ENCODE assay signal across 8 cellular contexts in the genomic region with DNA sequence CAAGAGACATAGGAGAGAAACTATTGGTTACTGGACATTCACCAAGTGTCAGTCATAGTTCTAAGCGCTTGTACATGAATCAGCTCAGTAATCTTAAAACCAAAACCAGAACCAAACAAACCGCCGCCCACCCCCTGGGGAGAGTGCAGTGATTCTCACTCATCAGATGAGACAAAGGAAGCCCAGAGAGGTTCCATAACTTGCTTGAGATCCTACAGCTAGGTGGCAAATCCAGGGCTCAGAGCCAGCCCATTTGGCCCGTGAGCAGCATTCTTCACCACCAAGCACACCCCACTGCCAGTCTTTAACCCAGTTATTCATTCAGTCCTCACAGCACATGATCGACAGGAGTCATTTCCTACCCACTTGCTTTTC. TPM values are rescaled to one million over a fixed set of nuclear protein-coding genes. Genes with fewer than 3 reads are reported as not detected.
DNase-seq lines count a peak whose midpoint lies in the region; ATAC-seq and TF ChIP-seq lines count a peak whose summit lies in the region.

No MANE protein-coding gene starts in this region.

- H3K4me2 ChIP-seq in SU-DHL-6 (ENCODE audit: low read depth, low read length, poor library complexity, severe bottlenecking) = peak overlapping the region; percentile 83

- H3K4me3 ChIP-seq in SU-DHL-6 (ENCODE audit: insufficient read depth, low read length, poor library complexity, severe bottlenecking) (peak overlapping the region; percentile 71), astrocyte of the cerebellum (ENCODE audit: low read depth, low read length) (peak overlapping the region; percentile 35)

- no peaks in the 10 kb centered on the region for H3K36me3 Mint-ChIP-seq in CD14-positive monocyte

- H2AFZ ChIP-seq in SU-DHL-6 (ENCODE audit: low read depth, low read length, severe bottlenecking) = peak overlapping the region; percentile 21

- H4K20me1 ChIP-seq in SU-DHL-6 (ENCODE audit: low read depth, low read length) = no peaks in the 10 kb centered on the region

- in situ Hi-C loops in astrocyte of the cerebellum (cut with HindIII; ENCODE audit: low sequenced_read_pairs) = no loop called here

- no peak for TF ChIP-seq CTCF in CD14-positive monocyte (IDR thresholded peaks at IDR 0.05)
- no peak for TF ChIP-seq CTCF in SU-DHL-6 (IDR thresholded peaks at IDR 0.05; ENCODE audit: insufficient read depth, low read length, poor library complexity, severe bottlenecking)
- no peak for TF ChIP-seq CTCF in astrocyte of the cerebellum (IDR thresholded peaks at IDR 0.05; ENCODE audit: low read depth, low read length, missing control alignments)

- peak overlapping the region; percentile 75 for H3K4me3 Mint-ChIP-seq in CD14-positive monocyte

- peaks cover 9% of the 10 kb centered on the region for H3K4me1 Mint-ChIP-seq in CD14-positive monocyte

- peak; percentile 69 for ATAC-seq in HG03280 (IDR thresholded peaks at IDR 0.05; ENCODE audit: unreplicated experiment)

- H3K9me3 ChIP-seq in SU-DHL-6 (ENCODE audit: insufficient read depth, low read length) = no peaks in the 10 kb centered on the region

- no peaks in the 10 kb centered on the region for H3K9me2 ChIP-seq in SU-DHL-6 (replicated peaks; ENCODE audit: insufficient read depth, low read length)

- H3K27me3 Mint-ChIP-seq in CD14-positive monocyte (ENCODE audit: low read depth in 3 of 3) = peaks cover 0 to 15% (median 0%) of the 10 kb centered on the region in 3 donors

- no peaks in the 10 kb centered on the region for H3K9me3 Mint-ChIP-seq in CD14-positive monocyte

- H3K79me2 ChIP-seq in SU-DHL-6 (ENCODE audit: insufficient read depth, low read length) = peaks cover 33% of the 10 kb centered on the region

- H3K27me3 ChIP-seq in SU-DHL-6 (ENCODE audit: low read length) = no peaks in the 10 kb centered on the region

- no peak for DNase-seq in CD14-positive monocyte (ENCODE audit: low spot score)
- DNase-seq in GM19240 (ENCODE audit: insufficient read length, low spot score) = peak; percentile 51
- peak; percentile 85 for DNase-seq in astrocyte of the cerebellum (ENCODE audit: low read depth)
- peak; percentile 77 for DNase-seq in kidney glomerular epithelial cell (lab: John Stamatoyannopoulos, UW)
- DNase-seq in stimulated activated CD4-positive, alpha-beta T cell treated with anti-CD3 and anti-CD28 coated beads, Interleukin-4, amount 100 ng/mL, for 24 hours = peak; percentile 85
- no peak for DNase-seq in DMS114 treated with DMSO at 0.1 percent for 48 hours (lab: John Stamatoyannopoulos, UW; ENCODE audit: unreplicated experiment)

- H3K27ac ChIP-seq in SU-DHL-6 (ENCODE audit: low read depth, low read length) = peak overlapping the region; percentile 72

- peak overlapping the region; percentile 79 for H3K9ac ChIP-seq in SU-DHL-6 (ENCODE audit: low read length)

- H3F3A ChIP-seq in SU-DHL-6 (ENCODE audit: insufficient read depth) = peaks cover 12% of the 10 kb centered on the region

- intact Hi-C loops in CD14-positive monocyte (cut with micrococcal nuclease) = loop anchor here in 1 of 2 donors (5.0 kb wide), 2 partner anchors 43 to 138 kb away; a partner anchor contains a TSS

- peak overlapping the region; percentile 49 to 93 (median 88) for H3K27ac Mint-ChIP-seq in CD14-positive monocyte

- H3K36me3 ChIP-seq in SU-DHL-6 (ENCODE audit: low read length) = no peaks in the 10 kb centered on the region

RNA-seq across cellular contexts. Expression of a gene that starts 37.2 kb away (rescaled TPM):
- not detected for polyA plus RNA-seq in CD14-positive monocyte

RNA-seq across cellular contexts. Expression of a gene that starts 43.4 kb away (rescaled TPM):
- 10 to 100 TPM; 40.3 to 49.3 TPM for polyA plus RNA-seq in CD14-positive monocyte

Comparison
In these comparisons a context has a peak if more than half of its experiments do, and no peak if none do; other contexts are left out.
1. DNase-seq: peak in GM19240 (single experiment), astrocyte of the cerebellum (single experiment), kidney glomerular epithelial cell (single experiment) and stimulated activated CD4-positive, alpha-beta T cell treated with anti-CD3 and anti-CD28 coated beads, Interleukin-4, amount 100 ng/mL, for 24 hours (single experiment); none in CD14-positive monocyte (single experiment) and DMS114 treated with DMSO at 0.1 percent for 48 hours (single experiment).